Comparison of ENCODE assay signal across 31 cellular contexts in the genomic region with DNA sequence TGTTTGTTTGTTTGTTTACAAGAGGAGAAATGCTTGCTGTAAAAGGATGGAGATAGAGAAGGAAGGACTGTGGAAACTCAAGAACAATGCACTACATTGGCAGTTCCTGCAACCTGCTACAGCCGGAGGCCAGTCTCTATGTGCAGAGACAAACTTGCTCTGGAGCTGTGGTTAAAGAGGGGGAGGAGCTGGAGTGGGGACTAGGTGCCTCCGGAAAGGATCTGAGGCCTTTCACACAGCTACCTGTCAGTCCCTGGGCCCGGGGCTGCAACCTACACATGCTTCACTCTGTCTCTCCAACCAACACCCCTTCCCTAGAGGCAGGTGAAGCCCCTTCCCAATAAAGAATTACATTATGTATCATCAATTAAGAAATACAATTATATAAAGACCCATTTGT.
DNase-seq lines count a peak whose midpoint lies in the region; ATAC-seq, FAIRE-seq and TF ChIP-seq lines count a peak whose summit lies in the region.
"Had no signal": no experiment of that assay in that cellular context is flagged by ENCODE, and none has a peak within 500 bp of the region (broad histone marks: within the 10 kb centered on the region; RNA-seq: fewer than 3 reads in every experiment).

No MANE protein-coding gene starts in this region.

- H3K4me2 ChIP-seq in HepG2 (ENCODE audit: low read depth, low read length) (peak overlapping the region; percentile 19), OCI-LY7 (ENCODE audit: low read length) (no peak overlapping the region; the same call in 1 of the 2 replicates)

- no peak overlapping the region for H2AFZ ChIP-seq in HepG2 (ENCODE audit: low read length)
- peak overlapping the region; percentile 93; the same call in 1 of the 2 replicates for H2AFZ ChIP-seq in OCI-LY7 (ENCODE audit: low read length)

- WGBS in HepG2 (ENCODE audit: low lambda C conversion rate): 17% methylated on average over 3 of the region's 3 CpGs
- WGBS in right lobe of liver (ENCODE audit: insufficient coverage, low coverage, low lambda C conversion rate, missing lambda C conversion rate): 82% methylated on average over 2 of the region's 3 CpGs

- H3K9me3 ChIP-seq in HepG2 (ENCODE audit: low read length): no peaks in the 10 kb centered on the region
- no peaks in the 10 kb centered on the region for H3K9me3 ChIP-seq in right lobe of liver
- no peaks in the 10 kb centered on the region for H3K9me3 ChIP-seq in OCI-LY7 (ENCODE audit: low read length)
- H3K9me3 ChIP-seq: gastroesophageal sphincter, HAP-1, mucosa of descending colon had no signal

- H3K36me3 ChIP-seq in HepG2 (replicated peaks in 1 of 2; ENCODE audit: control insufficient read depth in 1 of 2, insufficient read depth in 2 of 2, low read length in 2 of 2) (no peaks in the 10 kb centered on the region), right lobe of liver (no peaks in the 10 kb centered on the region), OCI-LY7 (ENCODE audit: insufficient read depth, low read length) (no peaks in the 10 kb centered on the region)
- H3K36me3 ChIP-seq: gastroesophageal sphincter, HAP-1 had no signal

- H3K27me3 ChIP-seq in HepG2 (ENCODE audit: control insufficient read depth in 1 of 2, insufficient read depth in 2 of 2, low read length in 2 of 2) (no peaks in the 10 kb centered on the region), right lobe of liver (no peaks in the 10 kb centered on the region)
- H3K27me3 ChIP-seq: gastroesophageal sphincter had no signal

- H3K27ac Mint-ChIP-seq in type B pancreatic cell: no peak overlapping the region
- H3K27ac Mint-ChIP-seq: activated CD4-positive, alpha-beta T cell treated with anti-CD3 and anti-CD28 coated beads for 36 hours; activated CD8-positive, alpha-beta T cell treated with anti-CD3 and anti-CD28 coated beads for 36 hours; activated T-helper 17 cell treated with anti-CD3 and anti-CD28 coated beads, Interleukin-2, amount 50 U/mL, for 72 hours; natural killer cell had no signal

- no peaks in the 10 kb centered on the region for H3K9me3 Mint-ChIP-seq in type B pancreatic cell
- H3K9me3 Mint-ChIP-seq: activated CD8-positive, alpha-beta T cell treated with anti-CD3 and anti-CD28 coated beads for 36 hours; activated T-helper 17 cell treated with anti-CD3 and anti-CD28 coated beads, Interleukin-2, amount 50 U/mL, for 72 hours; natural killer cell had no signal

- in situ Hi-C loops in HepG2 (cut with HindIII; ENCODE audit: extremely low pct_ligation_motif_present, low pct_unique_long_range_greater_than_20kb): no loop called here

- H3K4me3 ChIP-seq in HepG2 (replicated peaks in 1 of 3; ENCODE audit: insufficient read depth in 1 of 3, low read depth in 2 of 3, low read length in 3 of 3): no peak overlapping the region
- H3K4me3 ChIP-seq in right lobe of liver: no peak overlapping the region
- no peak overlapping the region for H3K4me3 ChIP-seq in OCI-LY7 (ENCODE audit: low read depth, low read length, poor library complexity, severe bottlenecking)
- H3K4me3 ChIP-seq: gastroesophageal sphincter, HAP-1, lung, mucosa of descending colon, skin epidermis had no signal

- H3K4me3 Mint-ChIP-seq in type B pancreatic cell: no peak overlapping the region
- H3K4me3 Mint-ChIP-seq: activated CD4-positive, alpha-beta T cell treated with anti-CD3 and anti-CD28 coated beads for 36 hours; activated CD8-positive, alpha-beta T cell treated with anti-CD3 and anti-CD28 coated beads for 36 hours; activated T-helper 17 cell treated with anti-CD3 and anti-CD28 coated beads, Interleukin-2, amount 50 U/mL, for 72 hours; natural killer cell had no signal

- DNase-seq in HepG2 (ENCODE audit: low spot score) (peak; percentile 78), right lobe of liver (no peak), OCI-LY7 (ENCODE audit: low spot score) (no peak), iPS-NIHi11 (ENCODE audit: low spot score) (peak; percentile 11), occipital lobe (lab: John Stamatoyannopoulos, UW) (no peak), type B pancreatic cell (ENCODE audit: extremely low spot score, unreplicated experiment) (no peak)
- DNase-seq: activated CD4-positive, alpha-beta T cell treated with anti-CD3 and anti-CD28 coated beads for 36 hours; activated CD8-positive, alpha-beta T cell treated with anti-CD3 and anti-CD28 coated beads for 36 hours; activated naive CD4-positive, alpha-beta T cell treated with anti-CD3 and anti-CD28 coated beads, Interleukin-2, amount 50 U/mL, for 16 hours; DMS153; Karpas-422; left cardiac atrium; mucosa of descending colon; natural killer cell; NCI-H1048; NCI-H1694; NCI-H2171 treated with DMSO at 0.1 percent for 48 hours; NCI-H524; retina; stimulated activated naive CD4-positive, alpha-beta T cell had no signal

- H3K9me2 ChIP-seq in OCI-LY7 (ENCODE audit: insufficient read depth, low read length): no peaks in the 10 kb centered on the region

- no peaks in the 10 kb centered on the region for H4K20me1 ChIP-seq in HepG2 (ENCODE audit: insufficient read depth, low read length)
- no peaks in the 10 kb centered on the region for H4K20me1 ChIP-seq in OCI-LY7 (ENCODE audit: insufficient read depth, low read length)

- no peaks in the 10 kb centered on the region for H3K36me3 Mint-ChIP-seq in type B pancreatic cell
- H3K36me3 Mint-ChIP-seq: natural killer cell had no signal

- H3K4me1 Mint-ChIP-seq in type B pancreatic cell (ENCODE audit: unreplicated experiment): peaks cover 31% of the 10 kb centered on the region
- H3K4me1 Mint-ChIP-seq: activated T-helper 17 cell treated with anti-CD3 and anti-CD28 coated beads, Interleukin-2, amount 50 U/mL, for 72 hours; natural killer cell had no signal

- POLR2A ChIA-PET in HepG2 (lab: Yijun Ruan, JAX) (interaction anchor here (3.2 kb wide), 1 partner anchor 69 kb away, joined by 31 read pairs; no protein-coding TSS in a partner anchor), OCI-LY7 (lab: Charles Lee) (interaction anchor here (1.2 kb wide), 1 partner anchor 11 kb away, joined by 3 read pairs; no protein-coding TSS in a partner anchor)

- H3K27me3 Mint-ChIP-seq in type B pancreatic cell: peaks cover 5% of the 10 kb centered on the region
- H3K27me3 Mint-ChIP-seq: activated CD8-positive, alpha-beta T cell treated with anti-CD3 and anti-CD28 coated beads for 36 hours; activated T-helper 17 cell treated with anti-CD3 and anti-CD28 coated beads, Interleukin-2, amount 50 U/mL, for 72 hours had no signal

- peak; percentile 78 for ATAC-seq in HepG2
- ATAC-seq in right lobe of liver: no peak
- ATAC-seq in GM21526 (IDR thresholded peaks at IDR 0.05; ENCODE audit: low FRiP score, unreplicated experiment): no peak
- ATAC-seq: activated CD4-positive, alpha-beta T cell treated with anti-CD3 and anti-CD28 coated beads for 36 hours; activated CD8-positive, alpha-beta T cell treated with anti-CD3 and anti-CD28 coated beads for 36 hours; activated T-helper 17 cell treated with anti-CD3 and anti-CD28 coated beads, Interleukin-2, amount 50 U/mL, for 72 hours; gastroesophageal sphincter; mucosa of descending colon; natural killer cell; Right ventricle myocardium inferior had no signal

- TF ChIP-seq CTCF in HepG2 (CRISPR knock-in tag; IDR thresholded peaks at IDR 0.05): no peak
- TF ChIP-seq CTCF in right lobe of liver (IDR thresholded peaks at IDR 0.05): no peak
- no peak for TF ChIP-seq CTCF in OCI-LY7 (conservative IDR thresholded peaks at IDR 0.05; ENCODE audit: low read length)
- TF ChIP-seq CTCF in type B pancreatic cell (conservative IDR thresholded peaks at IDR 0.05): no peak

- H3K4me1 ChIP-seq in HepG2 (ENCODE audit: insufficient read depth, low read length): peaks cover 80% of the 10 kb centered on the region
- peaks cover 0 to 4% (median 0%) of the 10 kb centered on the region in 4 donors for H3K4me1 ChIP-seq in right lobe of liver
- H3K4me1 ChIP-seq in OCI-LY7 (ENCODE audit: insufficient read depth, low read length, poor library complexity, severe bottlenecking): peaks cover 34% of the 10 kb centered on the region
- H3K4me1 ChIP-seq: HAP-1 had no signal

- no peaks in the 10 kb centered on the region for H3K79me2 ChIP-seq in HepG2 (ENCODE audit: insufficient read depth, low read length)
- no peaks in the 10 kb centered on the region for H3K79me2 ChIP-seq in OCI-LY7 (ENCODE audit: insufficient read depth, low read depth, low read length)

- CTCF ChIA-PET in HepG2 (lab: Yijun Ruan, JAX; ENCODE audit: low intra/inter-chr PET ratio, low total read pairs): no interaction called here
- CTCF ChIA-PET in OCI-LY7 (lab: Charles Lee; ENCODE audit: unreplicated experiment): no interaction called here

- BruUV-seq in HepG2 (replicated peaks; lab: Mats Ljungman, UMichigan) (no TSS peak), OCI-LY7 (replicated peaks; lab: Mats Ljungman, UMichigan) (no TSS peak)

- peak overlapping the region; percentile 50 for H3K9ac ChIP-seq in HepG2 (ENCODE audit: insufficient read depth, low read depth, low read length)

- intact Hi-C loops in HepG2 (cut with micrococcal nuclease; ENCODE audit: unreplicated experiment) (loop anchor here (2.0 kb wide), 2 partner anchors 69 to 93 kb away; no protein-coding TSS in a partner anchor), right lobe of liver (cut with DNase I) (no loop called here), OCI-LY7 (cut with micrococcal nuclease; ENCODE audit: unreplicated experiment) (loop anchor here (2.0 to 10.0 kb wide), 5 partner anchors 341 to 1609 kb away; a partner anchor contains a TSS)

- peak overlapping the region; percentile 78 for H3K27ac ChIP-seq in HepG2 (ENCODE audit: extremely low read length, insufficient read depth, low read length)
- no peak overlapping the region for H3K27ac ChIP-seq in right lobe of liver
- H3K27ac ChIP-seq in OCI-LY7 (ENCODE audit: low read depth, low read length, poor library complexity, severe bottlenecking): no peak overlapping the region
- H3K27ac ChIP-seq: HL-60 had no signal

- TF ChIP-seq RAD21 in HepG2 (CRISPR knock-in tag; IDR thresholded peaks at IDR 0.05): no peak

- TF ChIP-seq EP300 in HepG2 (IDR thresholded peaks at IDR 0.05; ENCODE audit: low read depth in 2 of 2, low read length in 2 of 2) (peak in 1 of 2 experiments; percentile 55; a peak in 1 of 4 replicates), HepG2 (CRISPR knock-in tag; IDR thresholded peaks at IDR 0.05; ENCODE audit: borderline replicate concordance) (peak; percentile 49; the same call in 1 of the 2 replicates)

- peak in 1 of 2 experiments; percentile 53; a peak in 2 of 4 replicates for TF ChIP-seq POLR2A in HepG2 (IDR thresholded peaks at IDR 0.05; ENCODE audit: insufficient read depth in 1 of 2, low read depth in 2 of 2, low read length in 2 of 2)
- TF ChIP-seq POLR2A in right lobe of liver (IDR thresholded peaks at IDR 0.05): no peak

- no peak for FAIRE-seq in HepG2 (lab: Jason Lieb, UNC)
- FAIRE-seq: colon, GM12891, urothelium cell line had no signal

Comparison
In these comparisons a context has a peak if more than half of its experiments do, and no peak if none do; other contexts are left out.
1. DNase-seq: peak in HepG2 (single experiment) and iPS-NIHi11 (single experiment); none in right lobe of liver (0 of 3), OCI-LY7 (single experiment), occipital lobe (single experiment) and type B pancreatic cell (single experiment).
2. intact Hi-C loops: an anchor here in HepG2 (2.0 kb wide) and OCI-LY7 (2.0 to 10.0 kb wide); none called in right lobe of liver.